Comparison of ENCODE assay signal across 1 cellular context in the genomic region with DNA sequence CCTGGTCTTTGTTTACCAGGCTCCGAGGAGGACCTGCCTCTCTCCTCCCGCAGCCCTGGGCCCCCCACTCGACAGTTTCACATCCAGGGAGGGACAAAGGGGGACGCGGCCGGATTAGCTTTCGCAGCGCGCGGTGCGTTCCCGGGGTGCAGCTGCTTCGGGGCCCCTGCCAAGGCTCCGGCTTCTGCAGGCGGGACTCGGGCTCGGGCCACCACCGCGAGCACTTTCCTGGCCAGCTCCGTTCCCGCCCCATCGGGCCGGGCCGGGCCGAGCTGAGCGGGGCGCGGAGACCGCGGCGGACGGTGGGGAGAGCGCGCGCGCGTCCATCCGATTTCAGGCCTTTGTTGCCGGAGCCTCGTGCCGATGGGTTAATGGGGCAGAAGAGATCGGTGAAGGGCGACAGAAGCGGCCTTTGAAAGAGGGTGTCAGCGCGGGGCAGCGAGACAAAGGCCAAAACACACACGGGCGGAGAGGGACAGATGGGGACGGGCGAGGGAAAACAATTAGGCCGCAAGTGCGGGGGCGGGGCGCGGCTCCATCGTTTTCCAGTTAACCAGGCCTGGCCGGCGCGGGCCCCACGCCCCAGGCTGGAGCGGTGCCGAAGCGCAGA.
TF ChIP-seq lines count a peak whose summit lies in the region.

No MANE protein-coding gene starts in this region.

TF ChIP-seq in neural cell, 6 proteins besides CTCF, POLR2A, EP300 and RAD21:
- TF ChIP-seq, protein P1, sequence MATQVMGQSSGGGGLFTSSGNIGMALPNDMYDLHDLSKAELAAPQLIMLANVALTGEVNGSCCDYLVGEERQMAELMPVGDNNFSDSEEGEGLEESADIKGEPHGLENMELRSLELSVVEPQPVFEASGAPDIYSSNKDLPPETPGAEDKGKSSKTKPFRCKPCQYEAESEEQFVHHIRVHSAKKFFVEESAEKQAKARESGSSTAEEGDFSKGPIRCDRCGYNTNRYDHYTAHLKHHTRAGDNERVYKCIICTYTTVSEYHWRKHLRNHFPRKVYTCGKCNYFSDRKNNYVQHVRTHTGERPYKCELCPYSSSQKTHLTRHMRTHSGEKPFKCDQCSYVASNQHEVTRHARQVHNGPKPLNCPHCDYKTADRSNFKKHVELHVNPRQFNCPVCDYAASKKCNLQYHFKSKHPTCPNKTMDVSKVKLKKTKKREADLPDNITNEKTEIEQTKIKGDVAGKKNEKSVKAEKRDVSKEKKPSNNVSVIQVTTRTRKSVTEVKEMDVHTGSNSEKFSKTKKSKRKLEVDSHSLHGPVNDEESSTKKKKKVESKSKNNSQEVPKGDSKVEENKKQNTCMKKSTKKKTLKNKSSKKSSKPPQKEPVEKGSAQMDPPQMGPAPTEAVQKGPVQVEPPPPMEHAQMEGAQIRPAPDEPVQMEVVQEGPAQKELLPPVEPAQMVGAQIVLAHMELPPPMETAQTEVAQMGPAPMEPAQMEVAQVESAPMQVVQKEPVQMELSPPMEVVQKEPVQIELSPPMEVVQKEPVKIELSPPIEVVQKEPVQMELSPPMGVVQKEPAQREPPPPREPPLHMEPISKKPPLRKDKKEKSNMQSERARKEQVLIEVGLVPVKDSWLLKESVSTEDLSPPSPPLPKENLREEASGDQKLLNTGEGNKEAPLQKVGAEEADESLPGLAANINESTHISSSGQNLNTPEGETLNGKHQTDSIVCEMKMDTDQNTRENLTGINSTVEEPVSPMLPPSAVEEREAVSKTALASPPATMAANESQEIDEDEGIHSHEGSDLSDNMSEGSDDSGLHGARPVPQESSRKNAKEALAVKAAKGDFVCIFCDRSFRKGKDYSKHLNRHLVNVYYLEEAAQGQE (IDR thresholded peaks at IDR 0.05; ENCODE audit: borderline replicate concordance) = no peak
- TF ChIP-seq POLR2AphosphoS5 (IDR thresholded peaks at IDR 0.05) = peak; percentile 8
- no peak for TF ChIP-seq TAF1 (IDR thresholded peaks at IDR 0.05; ENCODE audit: low read depth)
- no peak for TF ChIP-seq SMC3 (conservative IDR thresholded peaks at IDR 0.05; ENCODE audit: poor library complexity)
- no peak for TF ChIP-seq MXI1 (conservative IDR thresholded peaks at IDR 0.05; ENCODE audit: poor library complexity, severe bottlenecking)
- TF ChIP-seq EZH2 (IDR thresholded peaks at IDR 0.05; ENCODE audit: borderline replicate concordance, insufficient read depth, low read length, poor library complexity, severe bottlenecking) = peak; percentile 53
TF ChIP-seq in neural cell: peak in this region for 2.
